ENCODE assay signal across 23 cellular contexts in genomic region chr20:7540923-7541322, GRCh38.
"Had no signal": no experiment of that assay in that cellular context is flagged by ENCODE, and none has a peak within 500 bp of the region (broad histone marks: within the 10 kb centered on the region; RNA-seq: fewer than 3 reads in every experiment).

No MANE protein-coding gene starts in this region.

- H3K27me3 ChIP-seq: thyroid gland, upper lobe of right lung had no signal

- H3K27me3 Mint-ChIP-seq: memory B cell; stimulated activated naive CD8-positive, alpha-beta T cell treated with anti-CD3 and anti-CD28 coated beads, Interleukin-15, Interleukin-2, amounts not matched to agents 100 ng/mL and 50 ng/mL, for 24 hours had no signal

- H3K27ac Mint-ChIP-seq: activated naive CD4-positive, alpha-beta T cell treated with anti-CD3 and anti-CD28 coated beads for 36 hours; memory B cell; stimulated activated naive CD8-positive, alpha-beta T cell treated with anti-CD3 and anti-CD28 coated beads, Interleukin-15, Interleukin-2, amounts not matched to agents 100 ng/mL and 50 ng/mL, for 24 hours; T-helper 1 cell treated with Interleukin-12 subunit alpha and Interleukin-12 subunit beta and Interleukin-4 antibody, amounts not matched to agents 30 μg/mL and 1 μg/mL, for 36 hours had no signal

- H3K36me3 Mint-ChIP-seq: memory B cell had no signal

- H3K9ac ChIP-seq: parathyroid adenoma had no signal

- H3K4me3 ChIP-seq: skin epidermis, thyroid gland, upper lobe of right lung had no signal

- H3K9me3 ChIP-seq: thyroid gland, upper lobe of right lung had no signal

- H3K79me2 ChIP-seq: parathyroid adenoma had no signal

- H2AFZ ChIP-seq: parathyroid adenoma had no signal

- H3K27ac ChIP-seq: parathyroid adenoma, skin epidermis, thyroid gland, upper lobe of right lung had no signal

- H3K36me3 ChIP-seq: thyroid gland, upper lobe of right lung had no signal

- DNase-seq: activated CD4-positive, alpha-beta T cell treated with anti-CD3 and anti-CD28 coated beads for 4 hours; activated CD4-positive, alpha-beta T cell treated with anti-CD3 and anti-CD28 coated beads, Interleukin-2, amount 50 U/mL, for 48 hours; activated CD4-positive, CD25-positive, alpha-beta regulatory T cell; activated naive CD4-positive, alpha-beta T cell treated with anti-CD3 and anti-CD28 coated beads for 36 hours; activated T-cell treated with anti-CD3 and anti-CD28 coated beads, Interleukin-2, amount 50 U/mL, for 48 hours; amygdala; dermis blood vessel endothelial cell; effector CD8-positive, alpha-beta T cell; foreskin melanocyte; kidney glomerular epithelial cell; left ventricle myocardium superior; nucleus accumbens; right cardiac atrium; stimulated activated CD4-positive, alpha-beta T cell treated with anti-CD3 and anti-CD28 coated beads, Interleukin-1b, Interleukin-23, amount 100 ng/mL, for 48 hours; substantia nigra; T1000; thyroid gland; upper lobe of right lung had no signal

- H3K4me1 Mint-ChIP-seq: memory B cell had no signal

- H3K4me1 ChIP-seq: parathyroid adenoma, thyroid gland, upper lobe of right lung had no signal

- H3K4me3 Mint-ChIP-seq: activated naive CD4-positive, alpha-beta T cell treated with anti-CD3 and anti-CD28 coated beads for 36 hours; memory B cell; stimulated activated naive CD8-positive, alpha-beta T cell treated with anti-CD3 and anti-CD28 coated beads, Interleukin-15, Interleukin-2, amounts not matched to agents 100 ng/mL and 50 ng/mL, for 24 hours; T-helper 1 cell treated with Interleukin-12 subunit alpha and Interleukin-12 subunit beta and Interleukin-4 antibody, amounts not matched to agents 30 μg/mL and 1 μg/mL, for 36 hours had no signal
